In genomic region chr11:102061276-102061675, GRCh38 we compare ENCODE assay signal across 14 cellular contexts. TPM values are rescaled to one million over a fixed set of nuclear protein-coding genes. Genes with fewer than 3 reads are reported as not detected.
DNase-seq lines count a peak whose midpoint lies in the region; ATAC-seq, FAIRE-seq and TF ChIP-seq lines count a peak whose summit lies in the region.
"Had no signal": no experiment of that assay in that cellular context is flagged by ENCODE, and none has a peak within 500 bp of the region (broad histone marks: within the 10 kb centered on the region; RNA-seq: fewer than 3 reads in every experiment).

No MANE protein-coding gene starts in this region.

- H3K27me3 Mint-ChIP-seq in activated T-cell treated with anti-CD3 and anti-CD28 coated beads, Interleukin-2, amount 50 U/mL, for 4 hours (ENCODE audit: low read depth): peaks cover 8% of the 10 kb centered on the region

- H3K4me1 ChIP-seq in GM12878 (ENCODE audit: control insufficient read depth, insufficient read depth, low read length) (no peaks in the 10 kb centered on the region), upper lobe of right lung (no peaks in the 10 kb centered on the region), sigmoid colon (no peaks in the 10 kb centered on the region)

- SMC1A ChIA-PET in GM12878 (lab: Charles Lee; ENCODE audit: uncharacterized antibody, unreplicated experiment): interaction anchor here (0.6 kb wide), 1 partner anchor 146 kb away, joined by 3 read pairs; no protein-coding TSS in a partner anchor

- no peaks in the 10 kb centered on the region for H3K79me2 ChIP-seq in GM12878 (ENCODE audit: control insufficient read depth, insufficient read depth, low read length)

- POLR2A ChIA-PET in GM12878 (lab: Charles Lee): no interaction called here

- in situ Hi-C loops in GM12878 (cut with MboI): no loop called here

- TF ChIP-seq CTCF in GM12878 (IDR thresholded peaks at IDR 0.05 in 2 of 3, conservative IDR thresholded peaks at IDR 0.05 in 1 of 3; ENCODE audit: control insufficient read depth in 2 of 3, extremely low read depth in 1 of 3, insufficient read depth in 1 of 3, low read depth in 3 of 3, low read length in 3 of 3): peak in 2 of 3 experiments; percentile 10; a peak in 2 of 6 replicates
- peak; percentile 51 for TF ChIP-seq CTCF in upper lobe of right lung (IDR thresholded peaks at IDR 0.05)
- TF ChIP-seq CTCF in sigmoid colon (IDR thresholded peaks at IDR 0.05): no peak

- no peak for TF ChIP-seq RAD21 in GM12878 (IDR thresholded peaks at IDR 0.05; ENCODE audit: insufficient read depth, low read depth, low read length)

- H3K4me3 Mint-ChIP-seq in activated T-cell treated with anti-CD3 and anti-CD28 coated beads, Interleukin-2, amount 50 U/mL, for 4 hours: no peak overlapping the region
- H3K4me3 Mint-ChIP-seq: activated T-helper 17 cell treated with anti-CD3 and anti-CD28 coated beads, Interleukin-2, amount 50 U/mL, for 72 hours; stimulated activated effector memory CD8-positive, alpha-beta T cell treated with anti-CD3 and anti-CD28 coated beads, Interleukin-12 subunit alpha, Interleukin-12 subunit beta, amount 100 ng/mL, for 72 hours had no signal

- CTCF ChIA-PET in GM12878 (lab: Yijun Ruan, JAX): interaction anchor here (0.7 to 1.2 kb wide), 2 partner anchors 54 to 233 kb away, joined by 3 read pairs; no protein-coding TSS in a partner anchor

- H3K4me3 ChIP-seq in GM12878 (no peak overlapping the region), upper lobe of right lung (no peak overlapping the region), sigmoid colon (no peak overlapping the region)

- H3K27ac ChIP-seq in GM12878 (ENCODE audit: control insufficient read depth, insufficient read depth): no peak overlapping the region
- no peak overlapping the region for H3K27ac ChIP-seq in upper lobe of right lung
- H3K27ac ChIP-seq in sigmoid colon: no peak overlapping the region
- H3K27ac ChIP-seq: KMS-11 had no signal

- no peaks in the 10 kb centered on the region for H3K36me3 Mint-ChIP-seq in activated T-cell treated with anti-CD3 and anti-CD28 coated beads, Interleukin-2, amount 50 U/mL, for 4 hours (ENCODE audit: insufficient read depth)
- H3K36me3 Mint-ChIP-seq: stimulated activated effector memory CD8-positive, alpha-beta T cell treated with anti-CD3 and anti-CD28 coated beads, Interleukin-12 subunit alpha, Interleukin-12 subunit beta, amount 100 ng/mL, for 72 hours had no signal

- H3K36me3 ChIP-seq in GM12878 (ENCODE audit: control insufficient read depth in 2 of 2, insufficient read depth in 2 of 2, low read length in 1 of 2) (no peaks in the 10 kb centered on the region), upper lobe of right lung (no peaks in the 10 kb centered on the region), sigmoid colon (no peaks in the 10 kb centered on the region)

- no peaks in the 10 kb centered on the region for H3K4me1 Mint-ChIP-seq in activated T-cell treated with anti-CD3 and anti-CD28 coated beads, Interleukin-2, amount 50 U/mL, for 4 hours (ENCODE audit: low read depth)
- H3K4me1 Mint-ChIP-seq: activated T-helper 17 cell treated with anti-CD3 and anti-CD28 coated beads, Interleukin-2, amount 50 U/mL, for 72 hours; stimulated activated effector memory CD8-positive, alpha-beta T cell treated with anti-CD3 and anti-CD28 coated beads, Interleukin-12 subunit alpha, Interleukin-12 subunit beta, amount 100 ng/mL, for 72 hours had no signal

- WGBS in GM12878 (ENCODE audit: insufficient coverage, insufficient replicate concordance, low lambda C conversion rate, missing lambda C conversion rate): 8% methylated on average over 2 of the region's 2 CpGs
- 41 to 47% methylated on average over 2 of the region's 2 CpGs for WGBS in sigmoid colon, 2 donors

- no TSS peak for BruUV-seq in GM12878 (replicated peaks; lab: Mats Ljungman, UMichigan)

- intact Hi-C loops in Right ventricle myocardium superior (cut with DNase I): no loop called here
- intact Hi-C loops in cardiac septum (cut with DNase I): no loop called here
- intact Hi-C loops in GM12878 (cut with micrococcal nuclease; ENCODE audit: unreplicated experiment): no loop called here
- intact Hi-C loops in upper lobe of right lung (cut with DNase I): no loop called here
- intact Hi-C loops in sigmoid colon (cut with DNase I): no loop called here

- DNase-seq in Right ventricle myocardium superior: no peak
- DNase-seq in cardiac septum (ENCODE audit: low spot score): no peak
- no peak for DNase-seq in GM12878 (ENCODE audit: low read depth, low spot score)
- peak; percentile 25 for DNase-seq in iris pigment epithelial cell (ENCODE audit: low read depth)
- no peak for DNase-seq in upper lobe of right lung
- DNase-seq in activated T-cell treated with anti-CD3 and anti-CD28 coated beads, Interleukin-2, amount 50 U/mL, for 4 hours: no peak
- no peak for DNase-seq in sigmoid colon
- DNase-seq: cortex of kidney, NCI-H2227 treated with DMSO at 0.1 percent for 48 hours had no signal

- H3K9me3 Mint-ChIP-seq in activated T-cell treated with anti-CD3 and anti-CD28 coated beads, Interleukin-2, amount 50 U/mL, for 4 hours: no peaks in the 10 kb centered on the region
- H3K9me3 Mint-ChIP-seq: activated T-helper 17 cell treated with anti-CD3 and anti-CD28 coated beads, Interleukin-2, amount 50 U/mL, for 72 hours; stimulated activated effector memory CD8-positive, alpha-beta T cell treated with anti-CD3 and anti-CD28 coated beads, Interleukin-12 subunit alpha, Interleukin-12 subunit beta, amount 100 ng/mL, for 72 hours had no signal

- TF ChIP-seq EP300 in GM12878 (IDR thresholded peaks at IDR 0.05; ENCODE audit: borderline replicate concordance in 1 of 2, control insufficient read depth in 1 of 2, low read depth in 2 of 2, low read length in 2 of 2) (no peak), sigmoid colon (IDR thresholded peaks at IDR 0.05) (no peak)

- FAIRE-seq in GM12878 (lab: Jason Lieb, UNC): no peak
- FAIRE-seq: G401.6 had no signal

- H3K9me3 ChIP-seq in GM12878 (replicated peaks; ENCODE audit: control insufficient read depth, insufficient read depth, low read length) (no peaks in the 10 kb centered on the region), upper lobe of right lung (no peaks in the 10 kb centered on the region), sigmoid colon (no peaks in the 10 kb centered on the region)

- no peak overlapping the region for H2AFZ ChIP-seq in GM12878 (ENCODE audit: control insufficient read depth, low read depth, low read length)

- TF ChIP-seq POLR2A in GM12878 (IDR thresholded peaks at IDR 0.05; ENCODE audit: low read depth, low read length): no peak
- TF ChIP-seq POLR2A in sigmoid colon (IDR thresholded peaks at IDR 0.05): no peak

- H3K27me3 ChIP-seq in GM12878 (replicated peaks in 1 of 2; ENCODE audit: control insufficient read depth in 2 of 2, insufficient read depth in 2 of 2, low read length in 1 of 2): no peaks in the 10 kb centered on the region
- no peaks in the 10 kb centered on the region for H3K27me3 ChIP-seq in upper lobe of right lung
- H3K27me3 ChIP-seq in sigmoid colon: no peaks in the 10 kb centered on the region

- H3K4me2 ChIP-seq in GM12878 (ENCODE audit: control insufficient read depth, insufficient read depth): no peak overlapping the region
- H3K4me2 ChIP-seq: KMS-11 had no signal

- ATAC-seq in Right ventricle myocardium superior (ENCODE audit: poor library complexity) (peak; percentile 66), GM12878 (peak; percentile 36; the same call in 2 of the 3 replicates), upper lobe of right lung (peak; percentile 63), HG03135 (IDR thresholded peaks at IDR 0.05; ENCODE audit: unreplicated experiment) (no peak)
- ATAC-seq in activated T-cell treated with anti-CD3 and anti-CD28 coated beads, Interleukin-2, amount 50 U/mL, for 4 hours: no peak
- ATAC-seq: activated T-helper 17 cell treated with anti-CD3 and anti-CD28 coated beads, Interleukin-2, amount 50 U/mL, for 72 hours; stimulated activated effector memory CD8-positive, alpha-beta T cell treated with anti-CD3 and anti-CD28 coated beads, Interleukin-12 subunit alpha, Interleukin-12 subunit beta, amount 100 ng/mL, for 72 hours had no signal

- H4K20me1 ChIP-seq in GM12878 (ENCODE audit: control insufficient read depth, insufficient read depth): no peaks in the 10 kb centered on the region

- RAD21 ChIA-PET in GM12878 (lab: Charles Lee; ENCODE audit: unreplicated experiment): no interaction called here

- H3K9ac ChIP-seq in GM12878 (ENCODE audit: control insufficient read depth, insufficient read depth, low read length): no peak overlapping the region
- H3K9ac ChIP-seq: KMS-11 had no signal

RNA-seq across cellular contexts. Expression of gene CFAP300, which starts 14.0 kb away (rescaled TPM):
- total RNA-seq in Right ventricle myocardium superior (0.38 TPM), cardiac septum (0.38 TPM), GM12878 (2014; rRNA removed) (not detected in 2 replicates), GM12878 (2014; rRNA removed; fragmentation: Illumina TruSeq; extraction: Trizol) (not detected in 2 replicates), GM12878 (2021) (not detected in 2 replicates), upper lobe of right lung (2.3 TPM), sigmoid colon (10 to 100 TPM in 1 of 4 donors, 1 to 10 TPM in 3; 2.0 to 15.0 (median 4.0) TPM)
- not detected in 2 replicates for total RNA-seq in GM12878 (2013; cell fraction: nucleolus; rRNA removed)
- polyA plus RNA-seq in GM12878 (2011; ENCODE audit: low read depth): not detected
- polyA plus RNA-seq in GM12878 (2011; rRNA removed) (not detected in 2 replicates), GM12878 (2014; fragmentation: Illumina TruSeq; extraction: Trizol) (not detected in 2 replicates), GM12878 (2014; fragmentation: Nextera tagmentation; extraction: Ambion mirVana) (not detected), GM12878 (2014; rRNA removed) (not detected in 2 replicates), GM12878 (2016; fragmentation: Nextera tagmentation; extraction: Ambion mirVana) (not detected), sigmoid colon (1 to 10 TPM in 1 of 3 donors, under 1 TPM in 1, not detected in 1; 0.76 to 1.6 TPM)
- polyA plus RNA-seq in GM12878 (2011; cell fraction: cytosol; rRNA removed): not detected in 2 replicates
- not detected in 2 replicates for polyA plus RNA-seq in GM12878 (2011; cell fraction: nucleus; rRNA removed)
- not detected in 2 replicates for polyA plus RNA-seq in GM12878 (2012)
- polyA minus RNA-seq in GM12878 (2011; rRNA and poly(A)+ RNA removed): not detected in 2 replicates
- not detected in 2 replicates for polyA minus RNA-seq in GM12878 (2011; cell fraction: cytosol; rRNA and poly(A)+ RNA removed)
- polyA minus RNA-seq in GM12878 (2011; cell fraction: nucleus; rRNA and poly(A)+ RNA removed): not detected in 2 replicates
- not detected for total RNA-seq in activated T-cell treated with anti-CD3 and anti-CD28 coated beads, Interleukin-2, amount 50 U/mL, for 4 hours
- total RNA-seq: activated T-helper 17 cell treated with anti-CD3 and anti-CD28 coated beads, Interleukin-2, amount 50 U/mL, for 72 hours had no signal

RNA-seq across cellular contexts. Expression of gene YAP1, which starts 49.0 kb away (rescaled TPM):
- 73.8 TPM for total RNA-seq in Right ventricle myocardium superior
- total RNA-seq in cardiac septum: 74.9 TPM
- not detected in 2 replicates for total RNA-seq in GM12878 (2013; cell fraction: nucleolus; rRNA removed)
- not detected in 2 replicates for total RNA-seq in GM12878 (2014; rRNA removed)
- total RNA-seq in GM12878 (2014; rRNA removed; fragmentation: Illumina TruSeq; extraction: Trizol): not detected in 2 replicates
- 0.24 and 0.33 TPM in 2 replicates for total RNA-seq in GM12878 (2021)
- not detected for polyA plus RNA-seq in GM12878 (2011; ENCODE audit: low read depth)
- polyA plus RNA-seq in GM12878 (2011; rRNA removed): 0.04 and 0.11 TPM in 2 replicates
- 0.09 and 0.18 TPM in 2 replicates for polyA plus RNA-seq in GM12878 (2011; cell fraction: cytosol; rRNA removed)
- polyA plus RNA-seq in GM12878 (2011; cell fraction: nucleus; rRNA removed): not detected in 2 replicates
- polyA plus RNA-seq in GM12878 (2012): not detected in 2 replicates
- polyA plus RNA-seq in GM12878 (2014; fragmentation: Illumina TruSeq; extraction: Trizol): not detected in 2 replicates
- polyA plus RNA-seq in GM12878 (2014; fragmentation: Nextera tagmentation; extraction: Ambion mirVana): under 1 TPM in 1 of 2 experiments, not detected in 1; 0.10 TPM
- not detected in 2 replicates for polyA plus RNA-seq in GM12878 (2014; rRNA removed)
- under 1 TPM in 1 of 2 experiments, not detected in 1; 0.03 TPM for polyA plus RNA-seq in GM12878 (2016; fragmentation: Nextera tagmentation; extraction: Ambion mirVana)
- polyA minus RNA-seq in GM12878 (2011; rRNA and poly(A)+ RNA removed): 0.37 TPM in 1 of 2 replicates, not detected in the other
- polyA minus RNA-seq in GM12878 (2011; cell fraction: cytosol; rRNA and poly(A)+ RNA removed): 0.62 TPM in 1 of 2 replicates, not detected in the other
- 0.10 TPM in 1 of 2 replicates, not detected in the other for polyA minus RNA-seq in GM12878 (2011; cell fraction: nucleus; rRNA and poly(A)+ RNA removed)
- 127 TPM for total RNA-seq in upper lobe of right lung
- under 1 TPM; 0.15 to 0.45 (median 0.35) TPM for total RNA-seq in activated T-cell treated with anti-CD3 and anti-CD28 coated beads, Interleukin-2, amount 50 U/mL, for 4 hours
- total RNA-seq in sigmoid colon: 100 to 1,000 TPM; 159 to 239 (median 186) TPM
- 10 to 100 TPM; 12.0 to 21.1 (median 13.9) TPM for polyA plus RNA-seq in sigmoid colon

Comparison
In these comparisons a context has a peak if more than half of its experiments do, and no peak if none do; other contexts are left out.
1. ATAC-seq: peak in Right ventricle myocardium superior (single experiment), GM12878 (single experiment) and upper lobe of right lung (single experiment); none in activated T-cell treated with anti-CD3 and anti-CD28 coated beads, Interleukin-2, amount 50 U/mL, for 4 hours (0 of 2) and HG03135 (single experiment).
2. CTCF ChIP-seq: peak in GM12878 (2 of 3) and upper lobe of right lung (single experiment); none in sigmoid colon (0 of 4).
3. RNA of gene YAP1, which starts 49.0 kb away (total RNA-seq): 159 to 239 TPM in sigmoid colon, 127 TPM in upper lobe of right lung (single experiment), 74.9 TPM in cardiac septum (single experiment) and 73.8 TPM in Right ventricle myocardium superior (single experiment); 0.15 to 0.45 TPM in activated T-cell treated with anti-CD3 and anti-CD28 coated beads, Interleukin-2, amount 50 U/mL, for 4 hours and 0.24 to 0.33 TPM in GM12878; every median in the first group is over 10 times any median in the second.